ENCODE assay signal across 1 cellular context in the genomic region with DNA sequence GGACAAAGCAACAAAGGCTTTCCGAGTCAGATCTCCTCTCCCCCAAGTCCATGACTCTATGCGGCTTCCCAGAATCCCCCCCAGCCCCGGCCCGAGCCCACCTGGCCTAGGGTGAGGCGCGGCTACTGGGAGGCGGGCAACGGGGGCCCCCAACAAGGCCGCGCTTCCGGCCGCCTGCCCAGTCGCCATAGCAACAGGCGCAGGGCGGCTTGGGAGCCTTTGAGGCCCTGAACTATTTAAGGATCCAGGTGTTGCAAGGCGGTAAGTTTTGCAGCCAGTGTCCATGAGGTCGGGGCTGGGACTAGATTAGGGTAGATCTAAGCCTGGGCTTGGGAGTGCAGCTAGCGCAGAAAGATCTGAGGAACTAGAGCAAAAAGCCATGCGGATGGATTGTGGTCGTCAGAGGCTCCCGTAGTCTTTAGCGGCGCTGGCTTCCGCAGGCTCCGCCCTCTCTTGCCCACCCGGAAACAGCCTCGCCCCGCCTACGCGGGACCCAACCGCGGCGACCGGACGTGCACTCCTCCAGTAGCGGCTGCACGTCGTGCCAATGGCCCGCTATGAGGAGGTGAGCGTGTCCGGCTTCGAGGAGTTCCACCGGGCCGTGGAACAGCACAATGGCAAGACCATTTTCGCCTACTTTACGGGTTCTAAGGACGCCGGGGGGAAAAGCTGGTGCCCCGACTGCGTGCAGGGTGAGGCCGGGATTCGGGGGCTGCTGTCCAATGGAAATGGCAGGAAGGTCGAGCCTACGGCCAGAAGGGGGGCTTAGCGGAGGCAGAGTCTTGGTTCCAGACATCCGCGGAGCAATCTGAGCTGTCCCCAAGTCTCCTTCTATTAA.
TF ChIP-seq lines count a peak whose summit lies in the region.

Gene KIAA0753 (minus strand): TSS at position 176 of the 838 bp plus-strand sequence. CDS start 5,608 bp downstream, outside the sequence.
Gene TXNDC17 (plus strand): TSS at position 525 of the 838 bp plus-strand sequence. CDS start 23 bp downstream, at position 548.

TF ChIP-seq in K562, 482 proteins besides CTCF, POLR2A, EP300 and RAD21 (continued from another document):
- TF ChIP-seq, protein P1, sequence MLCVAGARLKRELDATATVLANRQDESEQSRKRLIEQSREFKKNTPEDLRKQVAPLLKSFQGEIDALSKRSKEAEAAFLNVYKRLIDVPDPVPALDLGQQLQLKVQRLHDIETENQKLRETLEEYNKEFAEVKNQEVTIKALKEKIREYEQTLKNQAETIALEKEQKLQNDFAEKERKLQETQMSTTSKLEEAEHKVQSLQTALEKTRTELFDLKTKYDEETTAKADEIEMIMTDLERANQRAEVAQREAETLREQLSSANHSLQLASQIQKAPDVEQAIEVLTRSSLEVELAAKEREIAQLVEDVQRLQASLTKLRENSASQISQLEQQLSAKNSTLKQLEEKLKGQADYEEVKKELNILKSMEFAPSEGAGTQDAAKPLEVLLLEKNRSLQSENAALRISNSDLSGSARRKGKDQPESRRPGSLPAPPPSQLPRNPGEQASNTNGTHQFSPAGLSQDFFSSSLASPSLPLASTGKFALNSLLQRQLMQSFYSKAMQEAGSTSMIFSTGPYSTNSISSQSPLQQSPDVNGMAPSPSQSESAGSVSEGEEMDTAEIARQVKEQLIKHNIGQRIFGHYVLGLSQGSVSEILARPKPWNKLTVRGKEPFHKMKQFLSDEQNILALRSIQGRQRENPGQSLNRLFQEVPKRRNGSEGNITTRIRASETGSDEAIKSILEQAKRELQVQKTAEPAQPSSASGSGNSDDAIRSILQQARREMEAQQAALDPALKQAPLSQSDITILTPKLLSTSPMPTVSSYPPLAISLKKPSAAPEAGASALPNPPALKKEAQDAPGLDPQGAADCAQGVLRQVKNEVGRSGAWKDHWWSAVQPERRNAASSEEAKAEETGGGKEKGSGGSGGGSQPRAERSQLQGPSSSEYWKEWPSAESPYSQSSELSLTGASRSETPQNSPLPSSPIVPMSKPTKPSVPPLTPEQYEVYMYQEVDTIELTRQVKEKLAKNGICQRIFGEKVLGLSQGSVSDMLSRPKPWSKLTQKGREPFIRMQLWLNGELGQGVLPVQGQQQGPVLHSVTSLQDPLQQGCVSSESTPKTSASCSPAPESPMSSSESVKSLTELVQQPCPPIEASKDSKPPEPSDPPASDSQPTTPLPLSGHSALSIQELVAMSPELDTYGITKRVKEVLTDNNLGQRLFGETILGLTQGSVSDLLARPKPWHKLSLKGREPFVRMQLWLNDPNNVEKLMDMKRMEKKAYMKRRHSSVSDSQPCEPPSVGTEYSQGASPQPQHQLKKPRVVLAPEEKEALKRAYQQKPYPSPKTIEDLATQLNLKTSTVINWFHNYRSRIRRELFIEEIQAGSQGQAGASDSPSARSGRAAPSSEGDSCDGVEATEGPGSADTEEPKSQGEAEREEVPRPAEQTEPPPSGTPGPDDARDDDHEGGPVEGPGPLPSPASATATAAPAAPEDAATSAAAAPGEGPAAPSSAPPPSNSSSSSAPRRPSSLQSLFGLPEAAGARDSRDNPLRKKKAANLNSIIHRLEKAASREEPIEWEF (CRISPR knock-in tag; IDR thresholded peaks at IDR 0.05): no peak
- peak in 1 of 2 experiments; percentile 51; a peak in 1 of 4 replicates for TF ChIP-seq ZNF639 (CRISPR knock-in tag; conservative IDR thresholded peaks at IDR 0.05 in 1 of 2, IDR thresholded peaks at IDR 0.05 in 1 of 2)
- peak; percentile 44 for TF ChIP-seq CREM (IDR thresholded peaks at IDR 0.05; ENCODE audit: low read depth)
- TF ChIP-seq ZNF24 (IDR thresholded peaks at IDR 0.05): no peak
- TF ChIP-seq, protein P2, sequence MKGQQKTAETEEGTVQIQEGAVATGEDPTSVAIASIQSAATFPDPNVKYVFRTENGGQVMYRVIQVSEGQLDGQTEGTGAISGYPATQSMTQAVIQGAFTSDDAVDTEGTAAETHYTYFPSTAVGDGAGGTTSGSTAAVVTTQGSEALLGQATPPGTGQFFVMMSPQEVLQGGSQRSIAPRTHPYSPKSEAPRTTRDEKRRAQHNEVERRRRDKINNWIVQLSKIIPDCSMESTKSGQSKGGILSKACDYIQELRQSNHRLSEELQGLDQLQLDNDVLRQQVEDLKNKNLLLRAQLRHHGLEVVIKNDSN (CRISPR knock-in tag; IDR thresholded peaks at IDR 0.05): no peak
- peak; percentile 66 for TF ChIP-seq ETV1 (tag; conservative IDR thresholded peaks at IDR 0.05; ENCODE audit: low read depth)
